In genomic region chr3:159919873-159920272, GRCh38 we compare ENCODE assay signal across 12 cellular contexts.
DNase-seq lines count a peak whose midpoint lies in the region; ATAC-seq, FAIRE-seq and TF ChIP-seq lines count a peak whose summit lies in the region.
"Had no signal": no experiment of that assay in that cellular context is flagged by ENCODE, and none has a peak within 500 bp of the region (broad histone marks: within the 10 kb centered on the region; RNA-seq: fewer than 3 reads in every experiment).

No MANE protein-coding gene starts in this region.

- H2AFZ ChIP-seq in GM12878 (ENCODE audit: control insufficient read depth, low read depth, low read length): no peak overlapping the region; the same call in 1 of the 2 replicates

- H3K27me3 Mint-ChIP-seq in activated T-helper 17 cell treated with anti-CD3 and anti-CD28 coated beads, Interleukin-2, amount 50 U/mL, for 72 hours: peaks cover 16% of the 10 kb centered on the region

- SMC1A ChIA-PET in GM12878 (lab: Charles Lee; ENCODE audit: uncharacterized antibody, unreplicated experiment): interaction anchor here (1.2 to 6.4 kb wide), 3 partner anchors 33 to 91 kb away, joined by 3 to 55 read pairs (median 3); no protein-coding TSS in a partner anchor

- no peak overlapping the region for H3K9ac ChIP-seq in GM12878 (ENCODE audit: control insufficient read depth, insufficient read depth, low read length)

- H3K9me3 Mint-ChIP-seq in activated T-helper 17 cell treated with anti-CD3 and anti-CD28 coated beads, Interleukin-2, amount 50 U/mL, for 72 hours: no peaks in the 10 kb centered on the region

- no peaks in the 10 kb centered on the region for H3K27me3 ChIP-seq in GM12878 (replicated peaks in 1 of 2; ENCODE audit: control insufficient read depth in 2 of 2, insufficient read depth in 2 of 2, low read length in 1 of 2)

- WGBS in GM12878 (ENCODE audit: insufficient coverage, insufficient replicate concordance, low lambda C conversion rate, missing lambda C conversion rate): 0% methylated on average over 1 of the region's 1 CpG

- RAD21 ChIA-PET in GM12878 (lab: Charles Lee; ENCODE audit: unreplicated experiment): interaction anchor here (0.6 to 1.1 kb wide), 3 partner anchors 14 to 91 kb away, joined by 3 read pairs; partner anchors contain the start of gene IL12A

- no peak for FAIRE-seq in GM12878 (lab: Jason Lieb, UNC)

- no peaks in the 10 kb centered on the region for H3K36me3 ChIP-seq in GM12878 (ENCODE audit: control insufficient read depth in 2 of 2, insufficient read depth in 2 of 2, low read length in 1 of 2)

- no peak for TF ChIP-seq POLR2A in GM12878 (IDR thresholded peaks at IDR 0.05; ENCODE audit: low read depth, low read length)

- TF ChIP-seq RAD21 in GM12878 (IDR thresholded peaks at IDR 0.05; ENCODE audit: insufficient read depth, low read depth, low read length): 0 out of 2 replicates have a peak, but pooled peaks have one; percentile 2

- peak overlapping the region; percentile 22; the same call in 1 of the 2 replicates for H3K27ac ChIP-seq in GM12878 (ENCODE audit: control insufficient read depth, insufficient read depth)

- no peak overlapping the region for H3K27ac Mint-ChIP-seq in activated T-helper 17 cell treated with anti-CD3 and anti-CD28 coated beads, Interleukin-2, amount 50 U/mL, for 72 hours
- H3K27ac Mint-ChIP-seq: activated naive CD8-positive, alpha-beta T cell treated with anti-CD3 and anti-CD28 coated beads, Interleukin-2, amount 10 ng/mL, durations not matched to agents 7 days and 5 days had no signal

- BruUV-seq in GM12878 (replicated peaks; lab: Mats Ljungman, UMichigan): no TSS peak

- peaks cover 4% of the 10 kb centered on the region for H3K9me3 ChIP-seq in GM12878 (replicated peaks; ENCODE audit: control insufficient read depth, insufficient read depth, low read length)

- ATAC-seq in GM21515 (IDR thresholded peaks at IDR 0.05; ENCODE audit: unreplicated experiment): peak; percentile 68
- ATAC-seq in HG03280 (IDR thresholded peaks at IDR 0.05; ENCODE audit: unreplicated experiment): peak; percentile 78
- ATAC-seq in GM12878: peak; percentile 81
- ATAC-seq in activated T-helper 17 cell treated with anti-CD3 and anti-CD28 coated beads, Interleukin-2, amount 50 U/mL, for 72 hours (replicated peaks): no peak

- peak; percentile 75 to 80; a peak in 3 of 4 replicates for TF ChIP-seq EP300 in GM12878 (IDR thresholded peaks at IDR 0.05; ENCODE audit: borderline replicate concordance in 1 of 2, control insufficient read depth in 1 of 2, low read depth in 2 of 2, low read length in 2 of 2)

- no peak overlapping the region for H3K4me3 ChIP-seq in GM12864 (ENCODE audit: low read depth, low read length)
- no peak overlapping the region for H3K4me3 ChIP-seq in GM12878

- TF ChIP-seq CTCF in GM12864 (IDR thresholded peaks at IDR 0.05; ENCODE audit: low read depth, low read length, missing control alignments) (no peak), GM12878 (IDR thresholded peaks at IDR 0.05 in 2 of 3, conservative IDR thresholded peaks at IDR 0.05 in 1 of 3; ENCODE audit: control insufficient read depth in 2 of 3, extremely low read depth in 1 of 3, insufficient read depth in 1 of 3, low read depth in 3 of 3, low read length in 3 of 3) (no peak)

- peak; percentile 71 for DNase-seq in GM12864 (ENCODE audit: low read depth)
- DNase-seq in GM12878 (ENCODE audit: low read depth, low spot score): no peak
- DNase-seq in cortex of kidney (lab: John Stamatoyannopoulos, UW): no peak
- no peak for DNase-seq in NCI-H146 (lab: John Stamatoyannopoulos, UW)
- no peak for DNase-seq in posterior vena cava (ENCODE audit: low spot score)
- DNase-seq: activated naive CD8-positive, alpha-beta T cell treated with anti-CD3 and anti-CD28 coated beads, Interleukin-2, amount 10 ng/mL, durations not matched to agents 7 days and 5 days; CD4-positive, CD25-positive, alpha-beta regulatory T cell; islet precursor cell; stimulated activated CD4-positive, alpha-beta T cell treated with anti-CD3 and anti-CD28 coated beads, Interleukin-2, amount 100 ng/mL, for 24 hours had no signal

- peaks cover 46% of the 10 kb centered on the region for H3K4me1 ChIP-seq in GM12878 (ENCODE audit: control insufficient read depth, insufficient read depth, low read length)

- no peak overlapping the region for H3K4me3 Mint-ChIP-seq in activated T-helper 17 cell treated with anti-CD3 and anti-CD28 coated beads, Interleukin-2, amount 50 U/mL, for 72 hours
- H3K4me3 Mint-ChIP-seq: activated naive CD8-positive, alpha-beta T cell treated with anti-CD3 and anti-CD28 coated beads, Interleukin-2, amount 10 ng/mL, durations not matched to agents 7 days and 5 days; CD4-positive, CD25-positive, alpha-beta regulatory T cell had no signal

- peak overlapping the region; percentile 44; the same call in 1 of the 2 replicates for H3K4me2 ChIP-seq in GM12878 (ENCODE audit: control insufficient read depth, insufficient read depth)

- H3K4me1 Mint-ChIP-seq in activated T-helper 17 cell treated with anti-CD3 and anti-CD28 coated beads, Interleukin-2, amount 50 U/mL, for 72 hours: no peaks in the 10 kb centered on the region
- H3K4me1 Mint-ChIP-seq: activated naive CD8-positive, alpha-beta T cell treated with anti-CD3 and anti-CD28 coated beads, Interleukin-2, amount 10 ng/mL, durations not matched to agents 7 days and 5 days; CD4-positive, CD25-positive, alpha-beta regulatory T cell had no signal

- POLR2A ChIA-PET in GM12878 (lab: Charles Lee): no interaction called here

- CTCF ChIA-PET in GM12878 (lab: Yijun Ruan, JAX): interaction anchor here (6.9 kb wide), 1 partner anchor 34 kb away, joined by 52 read pairs; no protein-coding TSS in a partner anchor

- intact Hi-C loops in GM12878 (cut with micrococcal nuclease; ENCODE audit: unreplicated experiment) (loop anchor here (1.0 kb wide), 1 partner anchor 34 kb away; no protein-coding TSS in a partner anchor), posterior vena cava (cut with DNase I) (no loop called here)

- H3K79me2 ChIP-seq in GM12878 (ENCODE audit: control insufficient read depth, insufficient read depth, low read length): no peaks in the 10 kb centered on the region

- in situ Hi-C loops in GM12878 (cut with MboI): no loop called here

- H3K36me3 Mint-ChIP-seq in activated T-helper 17 cell treated with anti-CD3 and anti-CD28 coated beads, Interleukin-2, amount 50 U/mL, for 72 hours (ENCODE audit: low read depth): no peaks in the 10 kb centered on the region
- H3K36me3 Mint-ChIP-seq: activated naive CD8-positive, alpha-beta T cell treated with anti-CD3 and anti-CD28 coated beads, Interleukin-2, amount 10 ng/mL, durations not matched to agents 7 days and 5 days; CD4-positive, CD25-positive, alpha-beta regulatory T cell had no signal

- H4K20me1 ChIP-seq in GM12878 (ENCODE audit: control insufficient read depth, insufficient read depth): no peaks in the 10 kb centered on the region

TF ChIP-seq in GM12878, 131 proteins besides CTCF, POLR2A, EP300 and RAD21 (continues in another document):
- TF ChIP-seq RCOR1 (conservative IDR thresholded peaks at IDR 0.05; ENCODE audit: low read depth, low read length) (no peak), SIX5 (IDR thresholded peaks at IDR 0.05; ENCODE audit: low read depth, low read length, severe bottlenecking) (no peak), IRF5 (IDR thresholded peaks at IDR 0.05; ENCODE audit: borderline replicate concordance) (no peak), ATF7 (IDR thresholded peaks at IDR 0.05; ENCODE audit: low read depth) (peak; percentile 70), PRDM15 (CRISPR knock-in tag; IDR thresholded peaks at IDR 0.05) (no peak), CBFB (IDR thresholded peaks at IDR 0.05; ENCODE audit: low read depth) (no peak), ZNF622 (IDR thresholded peaks at IDR 0.05) (no peak), ZNF384 (IDR thresholded peaks at IDR 0.05; ENCODE audit: borderline replicate concordance, low read depth, low read length) (no peak), TBL1XR1 (IDR thresholded peaks at IDR 0.05; ENCODE audit: low read depth, low read length) (no peak), BHLHE40 (IDR thresholded peaks at IDR 0.05; ENCODE audit: borderline replicate concordance in 1 of 2, low read depth in 2 of 2, low read length in 1 of 2) (peak in 1 of 2 experiments; percentile 10; a peak in 1 of 4 replicates), NR2F1 (conservative IDR thresholded peaks at IDR 0.05) (no peak)
